28 cellular contexts compared by ENCODE assay signal in the genomic region with DNA sequence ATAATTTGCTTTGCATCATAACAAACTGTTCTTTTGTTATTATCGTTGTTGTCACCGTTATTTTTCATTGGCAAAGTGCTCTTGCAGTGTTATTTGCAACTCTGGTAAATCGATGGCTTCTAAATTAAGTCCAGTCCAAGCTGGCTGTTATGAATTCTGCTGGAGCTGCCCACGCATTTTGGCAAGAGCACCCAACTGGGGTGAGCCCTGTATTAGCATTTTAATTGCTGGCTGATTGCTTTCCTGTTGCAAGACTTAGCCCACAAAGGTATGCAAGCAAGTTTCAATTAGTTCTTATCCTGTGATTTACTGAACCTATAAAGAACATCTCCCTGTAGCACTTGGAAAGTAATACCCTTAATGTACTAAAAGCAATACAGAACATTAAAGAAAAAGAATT.
"Had no signal": no experiment of that assay in that cellular context is flagged by ENCODE, and none has a peak within 500 bp of the region (broad histone marks: within the 10 kb centered on the region; RNA-seq: fewer than 3 reads in every experiment).

No MANE protein-coding gene starts in this region.

- H3K9me3 Mint-ChIP-seq: activated naive CD8-positive, alpha-beta T cell treated with anti-CD3 and anti-CD28 coated beads, Interleukin-2, amount 50 U/mL, for 24 hours; central memory CD8-positive, alpha-beta T cell had no signal

- H3K36me3 Mint-ChIP-seq: activated naive CD4-positive, alpha-beta T cell treated with anti-CD3 and anti-CD28 coated beads, Interleukin-2, amount 10 ng/mL, durations not matched to agents 7 days and 5 days had no signal

- H3K4me3 Mint-ChIP-seq: activated naive CD4-positive, alpha-beta T cell treated with anti-CD3 and anti-CD28 coated beads, Interleukin-2, amount 10 ng/mL, durations not matched to agents 7 days and 5 days; activated naive CD8-positive, alpha-beta T cell treated with anti-CD3 and anti-CD28 coated beads, Interleukin-2, amount 50 U/mL, for 24 hours; central memory CD8-positive, alpha-beta T cell; mesothelial cell of epicardium; nephron progenitor cell had no signal

- DNase-seq: activated CD4-positive, alpha-beta T cell treated with anti-CD3 and anti-CD28 coated beads, Interleukin-2, amount 50 U/mL, for 1 hour; activated CD8-positive, alpha-beta memory T cell treated with anti-CD3 and anti-CD28 coated beads for 24 hours; activated CD8-positive, alpha-beta memory T cell treated with anti-CD3 and anti-CD28 coated beads, Interleukin-2, amount 50 U/mL, for 48 hours; activated effector memory CD4-positive, alpha-beta T cell treated with Interleukin-2 at 50 U/mL for 16 hours; activated naive CD4-positive, alpha-beta T cell treated with anti-CD3 and anti-CD28 coated beads, Interleukin-2, amount 10 ng/mL, durations not matched to agents 7 days and 5 days; activated naive CD8-positive, alpha-beta T cell treated with anti-CD3 and anti-CD28 coated beads, Interleukin-2, amount 50 U/mL, for 24 hours; activated T-cell treated with anti-CD3 and anti-CD28 coated beads, Interleukin-2, amount 50 U/mL, for 48 hours; anterior cingulate cortex; brain microvascular endothelial cell; heart right ventricle; islet precursor cell; nephron progenitor cell; occipital lobe; posterior cingulate gyrus; stimulated activated CD4-positive, alpha-beta T cell treated with anti-CD3 and anti-CD28 coated beads, Interleukin-12 subunit alpha, Interleukin-12 subunit beta, amount 100 ng/mL, for 4 hours; stimulated activated CD4-positive, alpha-beta T cell treated with anti-CD3 and anti-CD28 coated beads, Interleukin-1b, Interleukin-23, amount 100 ng/mL, for 48 hours; stimulated activated CD8-positive, alpha-beta memory T cell treated with anti-CD3 and anti-CD28 coated beads, Interleukin-4, amount 100 ng/mL, for 48 hours; stimulated activated naive CD4-positive, alpha-beta T cell; T-helper 1 cell; T-helper 9 cell; upper lobe of right lung had no signal

- H3K27ac Mint-ChIP-seq: activated naive CD4-positive, alpha-beta T cell treated with anti-CD3 and anti-CD28 coated beads, Interleukin-2, amount 10 ng/mL, durations not matched to agents 7 days and 5 days; activated naive CD8-positive, alpha-beta T cell treated with anti-CD3 and anti-CD28 coated beads, Interleukin-2, amount 50 U/mL, for 24 hours; mesothelial cell of epicardium; nephron progenitor cell had no signal

- ATAC-seq: activated CD4-positive, CD25-positive, alpha-beta regulatory T cell treated with anti-CD3 and anti-CD28 coated beads, Interleukin-2, amount 50 U/mL, for 24 hours; activated naive CD8-positive, alpha-beta T cell treated with anti-CD3 and anti-CD28 coated beads, Interleukin-2, amount 50 U/mL, for 24 hours; esophagus mucosa; heart right ventricle; left lobe of liver; upper lobe of right lung had no signal

- H3K4me1 Mint-ChIP-seq: activated naive CD8-positive, alpha-beta T cell treated with anti-CD3 and anti-CD28 coated beads, Interleukin-2, amount 50 U/mL, for 24 hours; central memory CD8-positive, alpha-beta T cell had no signal

- H3K9me3 ChIP-seq: heart right ventricle, right atrium auricular region, upper lobe of right lung had no signal

- H3K36me3 ChIP-seq: brain microvascular endothelial cell, heart right ventricle, right atrium auricular region, upper lobe of right lung had no signal

- H3K4me1 ChIP-seq: heart right ventricle, right atrium auricular region, upper lobe of right lung had no signal

- H3K27me3 ChIP-seq: brain microvascular endothelial cell, right atrium auricular region, upper lobe of right lung had no signal

- H3K27ac ChIP-seq: brain microvascular endothelial cell, coronary artery, heart right ventricle, right atrium auricular region, upper lobe of right lung had no signal

- H3K27me3 Mint-ChIP-seq: activated naive CD4-positive, alpha-beta T cell treated with anti-CD3 and anti-CD28 coated beads, Interleukin-2, amount 10 ng/mL, durations not matched to agents 7 days and 5 days had no signal

- H3K4me3 ChIP-seq: coronary artery, heart right ventricle, right atrium auricular region, upper lobe of right lung had no signal
